ENCODE assay signal across 8 cellular contexts in genomic region chr4:100189820-100190642, GRCh38. TPM values are rescaled to one million over a fixed set of nuclear protein-coding genes. Genes with fewer than 3 reads are reported as not detected.
A peak's percentile ranks its signal among the peaks of the same experiment; 100 is the strongest.
DNase-seq lines count a peak whose midpoint lies in the region; ATAC-seq and TF ChIP-seq lines count a peak whose summit lies in the region.

A gene with protein sequence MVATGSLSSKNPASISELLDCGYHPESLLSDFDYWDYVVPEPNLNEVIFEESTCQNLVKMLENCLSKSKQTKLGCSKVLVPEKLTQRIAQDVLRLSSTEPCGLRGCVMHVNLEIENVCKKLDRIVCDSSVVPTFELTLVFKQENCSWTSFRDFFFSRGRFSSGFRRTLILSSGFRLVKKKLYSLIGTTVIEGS (minus strand): TSS chr4:100190468. CDS start chr4:100189983, 485 bp downstream.

- POLR2A ChIA-PET in OCI-LY7 (lab: Charles Lee) = interaction anchor here (0.5 kb wide), 1 partner anchor 13 kb away, joined by 3 read pairs; no protein-coding TSS in a partner anchor

- H3K27ac ChIP-seq in OCI-LY7 (ENCODE audit: low read depth, low read length, poor library complexity, severe bottlenecking) = no peak within 1 kb of the TSS

- H3K27me3 Mint-ChIP-seq in HFFc6 (ENCODE audit: insufficient read depth) = peaks cover 2% of the 10 kb centered on the region
- H3K27me3 Mint-ChIP-seq in activated T-cell treated with anti-CD3 and anti-CD28 coated beads, Interleukin-2, amount 50 U/mL, for 72 hours (ENCODE audit: low read depth) = peaks cover 65% of the 10 kb centered on the region

- peak within 1 kb of the TSS; percentile 62 for H3K4me3 ChIP-seq in BE2C (ENCODE audit: low read depth, low read length)
- H3K4me3 ChIP-seq in OCI-LY7 (ENCODE audit: low read depth, low read length, poor library complexity, severe bottlenecking) = no peak within 1 kb of the TSS

- no peaks in the 10 kb centered on the region for H3K36me3 Mint-ChIP-seq in HFFc6 (ENCODE audit: low read depth)
- H3K36me3 Mint-ChIP-seq in activated T-cell treated with anti-CD3 and anti-CD28 coated beads, Interleukin-2, amount 50 U/mL, for 72 hours (ENCODE audit: insufficient read depth in 2 of 2) = no peaks in the 10 kb centered on the region

- BruUV-seq in OCI-LY7 (replicated peaks; lab: Mats Ljungman, UMichigan) = no TSS peak

- DNase-seq in BE2C (peak; percentile 27), HFFc6 (peak; percentile 25), glomerular visceral epithelial cell (ENCODE audit: extremely low spot score) (peak; percentile 36), omental fat pad (ENCODE audit: low spot score) (no peak), NCI-H446 (lab: John Stamatoyannopoulos, UW) (no peak), OCI-LY7 (ENCODE audit: low spot score) (no peak)
- DNase-seq in activated T-cell treated with anti-CD3 and anti-CD28 coated beads, Interleukin-2, amount 50 U/mL, for 72 hours = peak in 1 of 2 donors; percentile 27
- no peak for DNase-seq in activated effector memory CD4-positive, alpha-beta T cell treated with Interleukin-2 at 50 U/mL for 16 hours

- peak; percentile 83 to 85 for ATAC-seq in activated T-cell treated with anti-CD3 and anti-CD28 coated beads, Interleukin-2, amount 50 U/mL, for 72 hours (replicated peaks in 1 of 2)
- ATAC-seq in omental fat pad (ENCODE audit: low FRiP score) = peak; percentile 74

- H3K4me2 ChIP-seq in OCI-LY7 (ENCODE audit: low read length) = no peak within 1 kb of the TSS

- H3K9me3 Mint-ChIP-seq in HFFc6 = no peaks in the 10 kb centered on the region
- H3K9me3 Mint-ChIP-seq in activated T-cell treated with anti-CD3 and anti-CD28 coated beads, Interleukin-2, amount 50 U/mL, for 72 hours = no peaks in the 10 kb centered on the region

- H3K27ac Mint-ChIP-seq in HFFc6 = peak within 1 kb of the TSS; percentile 1
- H3K27ac Mint-ChIP-seq in activated T-cell treated with anti-CD3 and anti-CD28 coated beads, Interleukin-2, amount 50 U/mL, for 72 hours = no peak within 1 kb of the TSS

- no peaks in the 10 kb centered on the region for H3K27me3 ChIP-seq in BE2C

- H3K79me2 ChIP-seq in OCI-LY7 (ENCODE audit: insufficient read depth, low read depth, low read length) = no peaks in the 10 kb centered on the region

- TF ChIP-seq CTCF in BE2C (IDR thresholded peaks at IDR 0.05; ENCODE audit: low read depth, low read length) = no peak
- TF ChIP-seq CTCF in HFFc6 (IDR thresholded peaks at IDR 0.05) = no peak; the same call in 1 of the 2 replicates
- TF ChIP-seq CTCF in omental fat pad (IDR thresholded peaks at IDR 0.05) = no peak
- TF ChIP-seq CTCF in OCI-LY7 (conservative IDR thresholded peaks at IDR 0.05; ENCODE audit: low read length) = no peak

- CTCF ChIA-PET in OCI-LY7 (lab: Charles Lee; ENCODE audit: unreplicated experiment) = no interaction called here

- no peaks in the 10 kb centered on the region for H4K20me1 ChIP-seq in OCI-LY7 (ENCODE audit: insufficient read depth, low read length)

- no peak within 1 kb of the TSS for H2AFZ ChIP-seq in OCI-LY7 (ENCODE audit: low read length)

- H3K4me3 Mint-ChIP-seq in HFFc6 = peak within 1 kb of the TSS; percentile 84
- H3K4me3 Mint-ChIP-seq in activated T-cell treated with anti-CD3 and anti-CD28 coated beads, Interleukin-2, amount 50 U/mL, for 72 hours = peak within 1 kb of the TSS; percentile 79 to 89

- peaks cover 20% of the 10 kb centered on the region for H3K4me1 Mint-ChIP-seq in HFFc6 (ENCODE audit: low read depth)
- H3K4me1 Mint-ChIP-seq in activated T-cell treated with anti-CD3 and anti-CD28 coated beads, Interleukin-2, amount 50 U/mL, for 72 hours (ENCODE audit: low read depth) = peaks cover 20% of the 10 kb centered on the region

- intact Hi-C loops in OCI-LY7 (cut with micrococcal nuclease; ENCODE audit: unreplicated experiment) = no loop called here

- H3K9me3 ChIP-seq in BE2C (no peaks in the 10 kb centered on the region), OCI-LY7 (ENCODE audit: low read length) (no peaks in the 10 kb centered on the region)

- no peaks in the 10 kb centered on the region for H3K4me1 ChIP-seq in BE2C
- H3K4me1 ChIP-seq in OCI-LY7 (ENCODE audit: insufficient read depth, low read length, poor library complexity, severe bottlenecking) = no peaks in the 10 kb centered on the region

- H3K9me2 ChIP-seq in OCI-LY7 (ENCODE audit: insufficient read depth, low read length) = no peaks in the 10 kb centered on the region

- H3K36me3 ChIP-seq in BE2C (no peaks in the 10 kb centered on the region), OCI-LY7 (ENCODE audit: insufficient read depth, low read length) (no peaks in the 10 kb centered on the region)

RNA-seq across cellular contexts. Expression of the gene that starts here (rescaled TPM):
- not detected for polyA plus RNA-seq in BE2C (2012; ENCODE audit: insufficient read depth, insufficient read length, low read depth)
- 1 to 10 TPM in 2 of 6 experiments, under 1 TPM in 4; 0.10 to 3.5 (median 0.39) TPM for total RNA-seq in HFFc6 (2021; fragmentation: NEBNext Ultra II Directional; extraction: Animal tissue kit (Norgen Biotek cat#: 25700))
- under 1 TPM; 0.72 to 0.90 TPM for total RNA-seq in activated T-cell treated with anti-CD3 and anti-CD28 coated beads, Interleukin-2, amount 50 U/mL, for 72 hours
- total RNA-seq in omental fat pad (1 to 10 TPM; 1.5 to 3.2 (median 2.5) TPM), OCI-LY7 (2022) (not detected in 2 replicates)
- total RNA-seq in OCI-LY7 (2014; rRNA removed; shearing (Covaris generic)) = 0.06 TPM in 1 of 2 replicates, not detected in the other

Comparison
In these comparisons a context has a peak if more than half of its experiments do, and no peak if none do; other contexts are left out.
1. Peak in ATAC-seq in activated T-cell treated with anti-CD3 and anti-CD28 coated beads, Interleukin-2, amount 50 U/mL, for 72 hours; RNA of the gene not detected or under 1 TPM.
2. DNase-seq: peak in BE2C (single experiment), HFFc6 (single experiment) and glomerular visceral epithelial cell (single experiment); none in omental fat pad (single experiment), activated effector memory CD4-positive, alpha-beta T cell treated with Interleukin-2 at 50 U/mL for 16 hours (single experiment), NCI-H446 (0 of 2) and OCI-LY7 (single experiment).